ENCODE assay signal across 2 cellular contexts in genomic region chr1:221166559-221167318, GRCh38.
TF ChIP-seq lines count a peak whose summit lies in the region.

No MANE protein-coding gene starts in this region.

TF ChIP-seq in H1, 55 proteins besides CTCF, POLR2A, EP300 and RAD21:
- TF ChIP-seq CHD7 (IDR thresholded peaks at IDR 0.05; ENCODE audit: insufficient replicate concordance, low read length) (no peak), YY1 (IDR thresholded peaks at IDR 0.05; ENCODE audit: low read depth, low read length) (no peak), ZNF274 (IDR thresholded peaks at IDR 0.05; ENCODE audit: borderline replicate concordance, extremely low read depth, low read length) (no peak), USF2 (IDR thresholded peaks at IDR 0.05; ENCODE audit: low read length) (no peak), POU5F1 (IDR thresholded peaks at IDR 0.05; ENCODE audit: low read depth, low read length) (no peak), CBX5 (IDR thresholded peaks at IDR 0.05; ENCODE audit: low read depth, low read length) (no peak), RFX5 (IDR thresholded peaks at IDR 0.05; ENCODE audit: borderline replicate concordance, low read depth, low read length) (no peak), SAP30 (IDR thresholded peaks at IDR 0.05; ENCODE audit: insufficient read depth, insufficient replicate concordance, low read length) (no peak), EGR1 (IDR thresholded peaks at IDR 0.05; ENCODE audit: borderline replicate concordance, low read depth, low read length) (no peak), RBBP5 (IDR thresholded peaks at IDR 0.05; ENCODE audit: borderline replicate concordance, low read depth, low read length) (no peak)
TF ChIP-seq in H1: peak in this region for 0.

TF ChIP-seq in WTC11, 78 proteins besides CTCF, POLR2A, EP300 and RAD21 (continued from another document):
- TF ChIP-seq, protein P1, sequence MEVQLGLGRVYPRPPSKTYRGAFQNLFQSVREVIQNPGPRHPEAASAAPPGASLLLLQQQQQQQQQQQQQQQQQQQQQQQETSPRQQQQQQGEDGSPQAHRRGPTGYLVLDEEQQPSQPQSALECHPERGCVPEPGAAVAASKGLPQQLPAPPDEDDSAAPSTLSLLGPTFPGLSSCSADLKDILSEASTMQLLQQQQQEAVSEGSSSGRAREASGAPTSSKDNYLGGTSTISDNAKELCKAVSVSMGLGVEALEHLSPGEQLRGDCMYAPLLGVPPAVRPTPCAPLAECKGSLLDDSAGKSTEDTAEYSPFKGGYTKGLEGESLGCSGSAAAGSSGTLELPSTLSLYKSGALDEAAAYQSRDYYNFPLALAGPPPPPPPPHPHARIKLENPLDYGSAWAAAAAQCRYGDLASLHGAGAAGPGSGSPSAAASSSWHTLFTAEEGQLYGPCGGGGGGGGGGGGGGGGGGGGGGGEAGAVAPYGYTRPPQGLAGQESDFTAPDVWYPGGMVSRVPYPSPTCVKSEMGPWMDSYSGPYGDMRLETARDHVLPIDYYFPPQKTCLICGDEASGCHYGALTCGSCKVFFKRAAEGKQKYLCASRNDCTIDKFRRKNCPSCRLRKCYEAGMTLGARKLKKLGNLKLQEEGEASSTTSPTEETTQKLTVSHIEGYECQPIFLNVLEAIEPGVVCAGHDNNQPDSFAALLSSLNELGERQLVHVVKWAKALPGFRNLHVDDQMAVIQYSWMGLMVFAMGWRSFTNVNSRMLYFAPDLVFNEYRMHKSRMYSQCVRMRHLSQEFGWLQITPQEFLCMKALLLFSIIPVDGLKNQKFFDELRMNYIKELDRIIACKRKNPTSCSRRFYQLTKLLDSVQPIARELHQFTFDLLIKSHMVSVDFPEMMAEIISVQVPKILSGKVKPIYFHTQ (CRISPR knock-in tag; IDR thresholded peaks at IDR 0.05) = no peak
- no peak for TF ChIP-seq CBFB (CRISPR knock-in tag; IDR thresholded peaks at IDR 0.05; ENCODE audit: low read depth)
- no peak for TF ChIP-seq ELF4 (CRISPR knock-in tag; IDR thresholded peaks at IDR 0.05; ENCODE audit: low read depth)
- TF ChIP-seq GRHL2 (CRISPR knock-in tag; IDR thresholded peaks at IDR 0.05; ENCODE audit: insufficient replicate concordance, severe bottlenecking) = no peak
- TF ChIP-seq, protein P2, sequence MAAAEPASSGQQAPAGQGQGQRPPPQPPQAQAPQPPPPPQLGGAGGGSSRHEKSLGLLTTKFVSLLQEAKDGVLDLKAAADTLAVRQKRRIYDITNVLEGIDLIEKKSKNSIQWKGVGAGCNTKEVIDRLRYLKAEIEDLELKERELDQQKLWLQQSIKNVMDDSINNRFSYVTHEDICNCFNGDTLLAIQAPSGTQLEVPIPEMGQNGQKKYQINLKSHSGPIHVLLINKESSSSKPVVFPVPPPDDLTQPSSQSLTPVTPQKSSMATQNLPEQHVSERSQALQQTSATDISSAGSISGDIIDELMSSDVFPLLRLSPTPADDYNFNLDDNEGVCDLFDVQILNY (CRISPR knock-in tag; IDR thresholded peaks at IDR 0.05) = no peak
- no peak for TF ChIP-seq SMAD4 (CRISPR knock-in tag; IDR thresholded peaks at IDR 0.05)
- TF ChIP-seq OVOL2 (CRISPR knock-in tag; IDR thresholded peaks at IDR 0.05; ENCODE audit: borderline replicate concordance) = no peak
- no peak for TF ChIP-seq FOXP1 (CRISPR knock-in tag; IDR thresholded peaks at IDR 0.05; ENCODE audit: borderline replicate concordance)
- no peak for TF ChIP-seq CREM (CRISPR knock-in tag; IDR thresholded peaks at IDR 0.05)
- TF ChIP-seq ZNF396 (CRISPR knock-in tag; IDR thresholded peaks at IDR 0.05; ENCODE audit: borderline replicate concordance) = no peak
- TF ChIP-seq ZNF532 (CRISPR knock-in tag; IDR thresholded peaks at IDR 0.05; ENCODE audit: borderline replicate concordance) = no peak
